22 cellular contexts compared by ENCODE assay signal in the genomic region with DNA sequence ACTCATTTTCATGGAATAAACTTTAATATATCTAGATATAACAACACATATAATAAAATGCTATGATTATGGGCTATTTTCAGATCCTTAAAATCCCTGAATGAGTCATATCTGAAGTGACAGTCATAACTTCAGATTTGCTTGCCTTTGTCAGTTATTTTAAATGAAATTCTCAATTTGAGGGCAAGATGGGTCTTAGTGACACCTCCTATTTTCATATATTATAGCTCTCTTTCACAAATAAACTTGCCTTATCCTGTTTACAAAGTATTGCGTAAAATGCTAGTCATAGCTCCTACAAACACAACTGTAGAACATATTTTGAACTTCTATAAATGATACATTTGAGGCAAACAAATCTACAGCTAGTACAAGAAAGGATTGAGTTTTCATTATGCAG. TPM values are rescaled to one million over a fixed set of nuclear protein-coding genes. Genes with fewer than 3 reads are reported as not detected.
DNase-seq lines count a peak whose midpoint lies in the region; ATAC-seq, FAIRE-seq and TF ChIP-seq lines count a peak whose summit lies in the region.
"Had no signal": no experiment of that assay in that cellular context is flagged by ENCODE, and none has a peak within 500 bp of the region (broad histone marks: within the 10 kb centered on the region; RNA-seq: fewer than 3 reads in every experiment).

No MANE protein-coding gene starts in this region.

- no peak overlapping the region for H3K4me3 Mint-ChIP-seq in activated CD4-positive, alpha-beta memory T cell treated with anti-CD3 and anti-CD28 coated beads for 36 hours
- no peak overlapping the region for H3K4me3 Mint-ChIP-seq in naive thymus-derived CD4-positive, alpha-beta T cell
- H3K4me3 Mint-ChIP-seq: CD8-positive, alpha-beta memory T cell; IgD-negative memory B cell had no signal

- H4K20me1 ChIP-seq in BLaER1 treated with 17β-estradiol and CSF1 and Interleukin-3, amounts not matched to agents 10 nM and 100 nM = no peaks in the 10 kb centered on the region
- H4K20me1 ChIP-seq in GM12878 (ENCODE audit: control insufficient read depth, insufficient read depth) = no peaks in the 10 kb centered on the region

- no peak overlapping the region for H3K4me3 ChIP-seq in BLaER1 treated with 17β-estradiol and CSF1 and Interleukin-3, amounts not matched to agents 10 nM and 100 nM
- no peak overlapping the region for H3K4me3 ChIP-seq in GM12878
- H3K4me3 ChIP-seq in epithelial cell of esophagus (ENCODE audit: low read length) = no peak overlapping the region
- no peak overlapping the region for H3K4me3 ChIP-seq in naive thymus-derived CD4-positive, alpha-beta T cell (ENCODE audit: low read length)
- H3K4me3 ChIP-seq: HAP-1 had no signal

- intact Hi-C loops in GM12878 (cut with micrococcal nuclease; ENCODE audit: unreplicated experiment) = no loop called here
- intact Hi-C loops in activated CD4-positive, alpha-beta memory T cell treated with anti-CD3 and anti-CD28 coated beads for 36 hours (cut with micrococcal nuclease) = loop anchor here (10.0 kb wide), 1 partner anchor 174 kb away; no protein-coding TSS in a partner anchor
- intact Hi-C loops in naive thymus-derived CD4-positive, alpha-beta T cell (cut with micrococcal nuclease) = no loop called here

- H2AFZ ChIP-seq in GM12878 (ENCODE audit: control insufficient read depth, low read depth, low read length) = no peak overlapping the region

- TF ChIP-seq POLR2A in GM12878 (IDR thresholded peaks at IDR 0.05; ENCODE audit: low read depth, low read length) = no peak

- no peaks in the 10 kb centered on the region for H3K79me2 ChIP-seq in GM12878 (ENCODE audit: control insufficient read depth, insufficient read depth, low read length)

- in situ Hi-C loops in GM12878 (cut with MboI) (no loop called here), GM13976 (cut with MboI; ENCODE audit: low sequenced_read_pairs, unreplicated experiment) (no loop called here)

- H3K9me3 ChIP-seq in BLaER1 treated with 17β-estradiol and CSF1 and Interleukin-3, amounts not matched to agents 10 nM and 100 nM (replicated peaks in 1 of 11) = peaks cover under 1 to 11% (median 7%) of the 10 kb centered on the region in 11 experiments; a peak in 21 of 22 replicates
- no peaks in the 10 kb centered on the region for H3K9me3 ChIP-seq in GM12878 (replicated peaks; ENCODE audit: control insufficient read depth, insufficient read depth, low read length)
- H3K9me3 ChIP-seq in naive thymus-derived CD4-positive, alpha-beta T cell (ENCODE audit: control insufficient read depth in 2 of 3, low read length in 3 of 3) = no peaks in the 10 kb centered on the region
- H3K9me3 ChIP-seq: HAP-1 had no signal

- CTCF ChIA-PET in GM12878 (lab: Yijun Ruan, JAX) = interaction anchor here (0.9 to 1.1 kb wide), 2 partner anchors 11 to 32 kb away, joined by 3 read pairs; no protein-coding TSS in a partner anchor
- CTCF ChIA-PET in activated CD4-positive, alpha-beta memory T cell treated with anti-CD3 and anti-CD28 coated beads for 36 hours (lab: Charles Lee) = no interaction called here
- CTCF ChIA-PET in naive thymus-derived CD4-positive, alpha-beta T cell (lab: Charles Lee) = no interaction called here

- H3K27me3 ChIP-seq in BLaER1 treated with 17β-estradiol and CSF1 and Interleukin-3, amounts not matched to agents 10 nM and 100 nM = peaks cover 0 to 14% (median 0%) of the 10 kb centered on the region in 11 experiments; a peak in 2 of 22 replicates
- peaks cover 0 to 6% of the 10 kb centered on the region in 2 experiments; a peak in 1 of 4 replicates for H3K27me3 ChIP-seq in GM12878 (replicated peaks in 1 of 2; ENCODE audit: control insufficient read depth in 2 of 2, insufficient read depth in 2 of 2, low read length in 1 of 2)
- no peaks in the 10 kb centered on the region for H3K27me3 ChIP-seq in naive thymus-derived CD4-positive, alpha-beta T cell (ENCODE audit: control insufficient read depth in 2 of 2, insufficient read depth in 2 of 2, low read length in 2 of 2)

- TF ChIP-seq CTCF in GM12878 (IDR thresholded peaks at IDR 0.05 in 2 of 3, conservative IDR thresholded peaks at IDR 0.05 in 1 of 3; ENCODE audit: control insufficient read depth in 2 of 3, extremely low read depth in 1 of 3, insufficient read depth in 1 of 3, low read depth in 3 of 3, low read length in 3 of 3) = no peak
- TF ChIP-seq CTCF in epithelial cell of esophagus (IDR thresholded peaks at IDR 0.05; ENCODE audit: insufficient read depth, low read depth, low read length, missing control alignments) = no peak
- TF ChIP-seq CTCF in GM13976 (IDR thresholded peaks at IDR 0.05; ENCODE audit: borderline replicate concordance, control extremely low read depth, extremely low read depth, insufficient read depth, missing control alignments) = no peak

- H3K36me3 ChIP-seq in BLaER1 treated with 17β-estradiol and CSF1 and Interleukin-3, amounts not matched to agents 10 nM and 100 nM = no peaks in the 10 kb centered on the region
- H3K36me3 ChIP-seq in GM12878 (ENCODE audit: control insufficient read depth in 2 of 2, insufficient read depth in 2 of 2, low read length in 1 of 2) = no peaks in the 10 kb centered on the region
- H3K36me3 ChIP-seq in naive thymus-derived CD4-positive, alpha-beta T cell (ENCODE audit: control insufficient read depth in 2 of 3, insufficient read depth in 3 of 3, low read length in 3 of 3) = no peaks in the 10 kb centered on the region
- H3K36me3 ChIP-seq: HAP-1 had no signal

- H3K27ac ChIP-seq in BLaER1 treated with 17β-estradiol and CSF1 and Interleukin-3, amounts not matched to agents 10 nM and 100 nM = no peak overlapping the region
- H3K27ac ChIP-seq in GM12878 (ENCODE audit: control insufficient read depth, insufficient read depth) = no peak overlapping the region
- H3K27ac ChIP-seq in naive thymus-derived CD4-positive, alpha-beta T cell (ENCODE audit: low read depth, low read length) = no peak overlapping the region

- ATAC-seq in GM12878 = no peak
- no peak for ATAC-seq in naive thymus-derived CD4-positive, alpha-beta T cell

- SMC1A ChIA-PET in GM12878 (lab: Charles Lee; ENCODE audit: uncharacterized antibody, unreplicated experiment) = no interaction called here

- BruUV-seq in GM12878 (replicated peaks; lab: Mats Ljungman, UMichigan) = no TSS peak

- 0% methylated on average over 1 of the region's 1 CpG for WGBS in GM12878 (ENCODE audit: insufficient coverage, insufficient replicate concordance, low lambda C conversion rate, missing lambda C conversion rate)

- no peaks in the 10 kb centered on the region for H3K4me1 Mint-ChIP-seq in activated CD4-positive, alpha-beta memory T cell treated with anti-CD3 and anti-CD28 coated beads for 36 hours (ENCODE audit: low read depth)
- H3K4me1 Mint-ChIP-seq in naive thymus-derived CD4-positive, alpha-beta T cell = peaks cover 0 to 3% (median 0%) of the 10 kb centered on the region in 7 donors
- H3K4me1 Mint-ChIP-seq: CD8-positive, alpha-beta memory T cell had no signal

- RAD21 ChIA-PET in GM12878 (lab: Charles Lee; ENCODE audit: unreplicated experiment) = no interaction called here

- H3K4me2 ChIP-seq in BLaER1 treated with 17β-estradiol and CSF1 and Interleukin-3, amounts not matched to agents 10 nM and 100 nM = peak overlapping the region in 6 of 11 experiments; percentile 18 to 91 (median 70); a peak in 11 of 22 replicates
- no peak overlapping the region for H3K4me2 ChIP-seq in GM12878 (ENCODE audit: control insufficient read depth, insufficient read depth)

- DNase-seq in HCEC 1CT (peak; percentile 53), GM12878 (ENCODE audit: low read depth, low spot score) (no peak), epithelial cell of esophagus (ENCODE audit: low read depth) (peak; percentile 53), GM13976 (ENCODE audit: low spot score) (no peak), AG08395 (ENCODE audit: low spot score) (no peak)
- no peak for DNase-seq in activated CD4-positive, alpha-beta memory T cell treated with anti-CD3 and anti-CD28 coated beads for 36 hours
- DNase-seq in naive thymus-derived CD4-positive, alpha-beta T cell = no peak
- DNase-seq: ACHN; AML-193; CD8-positive, alpha-beta memory T cell; COR-L47; DMS 273 treated with DMSO at 0.1 percent for 48 hours; Kasumi-1; KG1 had no signal

- TF ChIP-seq EP300 in GM12878 (IDR thresholded peaks at IDR 0.05; ENCODE audit: borderline replicate concordance in 1 of 2, control insufficient read depth in 1 of 2, low read depth in 2 of 2, low read length in 2 of 2) = no peak

- no peaks in the 10 kb centered on the region for H3K36me3 Mint-ChIP-seq in activated CD4-positive, alpha-beta memory T cell treated with anti-CD3 and anti-CD28 coated beads for 36 hours
- no peaks in the 10 kb centered on the region for H3K36me3 Mint-ChIP-seq in naive thymus-derived CD4-positive, alpha-beta T cell
- H3K36me3 Mint-ChIP-seq: CD8-positive, alpha-beta memory T cell; IgD-negative memory B cell had no signal

- H3K9me3 Mint-ChIP-seq in activated CD4-positive, alpha-beta memory T cell treated with anti-CD3 and anti-CD28 coated beads for 36 hours = no peaks in the 10 kb centered on the region
- peaks cover 0 to 11% (median 0%) of the 10 kb centered on the region in 11 donors for H3K9me3 Mint-ChIP-seq in naive thymus-derived CD4-positive, alpha-beta T cell
- H3K9me3 Mint-ChIP-seq: IgD-negative memory B cell had no signal

- no peak overlapping the region for H3K27ac Mint-ChIP-seq in activated CD4-positive, alpha-beta memory T cell treated with anti-CD3 and anti-CD28 coated beads for 36 hours
- no peak overlapping the region for H3K27ac Mint-ChIP-seq in naive thymus-derived CD4-positive, alpha-beta T cell
- H3K27ac Mint-ChIP-seq: CD14-positive monocyte; CD8-positive, alpha-beta memory T cell; IgD-negative memory B cell had no signal

- H3K9ac ChIP-seq in BLaER1 treated with 17β-estradiol and CSF1 and Interleukin-3, amounts not matched to agents 10 nM and 100 nM = no peak overlapping the region
- H3K9ac ChIP-seq in GM12878 (ENCODE audit: control insufficient read depth, insufficient read depth, low read length) = no peak overlapping the region

- no peak for TF ChIP-seq RAD21 in GM12878 (IDR thresholded peaks at IDR 0.05; ENCODE audit: insufficient read depth, low read depth, low read length)

- H3K4me1 ChIP-seq in BLaER1 treated with 17β-estradiol and CSF1 and Interleukin-3, amounts not matched to agents 10 nM and 100 nM = peaks cover 18 to 55% (median 35%) of the 10 kb centered on the region in 10 experiments
- H3K4me1 ChIP-seq in GM12878 (ENCODE audit: control insufficient read depth, insufficient read depth, low read length) = peaks cover 8% of the 10 kb centered on the region
- H3K4me1 ChIP-seq in naive thymus-derived CD4-positive, alpha-beta T cell (ENCODE audit: control insufficient read depth in 2 of 2, insufficient read depth in 2 of 2, low read length in 2 of 2) = no peaks in the 10 kb centered on the region

- no peak for FAIRE-seq in GM12878 (lab: Jason Lieb, UNC)
- FAIRE-seq: G401.6, GM12892, HTR-8/SVneo had no signal

- peaks cover 16% of the 10 kb centered on the region for H3K27me3 Mint-ChIP-seq in activated CD4-positive, alpha-beta memory T cell treated with anti-CD3 and anti-CD28 coated beads for 36 hours
- H3K27me3 Mint-ChIP-seq in naive thymus-derived CD4-positive, alpha-beta T cell = peaks cover 19 to 38% (median 27%) of the 10 kb centered on the region in 5 donors

- POLR2A ChIA-PET in GM12878 (lab: Charles Lee) = no interaction called here
- POLR2A ChIA-PET in activated CD4-positive, alpha-beta memory T cell treated with anti-CD3 and anti-CD28 coated beads for 36 hours (lab: Charles Lee) = no interaction called here
- POLR2A ChIA-PET in naive thymus-derived CD4-positive, alpha-beta T cell (lab: Charles Lee) = no interaction called here

RNA-seq across cellular contexts. Expression of gene THRB, which starts 6.2 kb away (rescaled TPM):
- not detected in 2 replicates for total RNA-seq in GM12878 (2013; cell fraction: nucleolus; rRNA removed)
- not detected in 2 replicates for total RNA-seq in GM12878 (2014; rRNA removed)
- not detected in 2 replicates for total RNA-seq in GM12878 (2014; rRNA removed; fragmentation: Illumina TruSeq; extraction: Trizol)
- total RNA-seq in GM12878 (2021) = 0.05 TPM in 1 of 2 replicates, not detected in the other
- not detected for polyA plus RNA-seq in GM12878 (2011; ENCODE audit: low read depth)
- not detected in 2 replicates for polyA plus RNA-seq in GM12878 (2011; rRNA removed)
- polyA plus RNA-seq in GM12878 (2011; cell fraction: cytosol; rRNA removed) = not detected in 2 replicates
- not detected in 2 replicates for polyA plus RNA-seq in GM12878 (2011; cell fraction: nucleus; rRNA removed)
- not detected in 2 replicates for polyA plus RNA-seq in GM12878 (2012)
- polyA plus RNA-seq in GM12878 (2014; fragmentation: Illumina TruSeq; extraction: Trizol) = not detected in 2 replicates
- not detected for polyA plus RNA-seq in GM12878 (2014; fragmentation: Nextera tagmentation; extraction: Ambion mirVana)
- not detected in 2 replicates for polyA plus RNA-seq in GM12878 (2014; rRNA removed)
- polyA plus RNA-seq in GM12878 (2016; fragmentation: Nextera tagmentation; extraction: Ambion mirVana) = not detected
- not detected in 2 replicates for polyA minus RNA-seq in GM12878 (2011; rRNA and poly(A)+ RNA removed)
- not detected in 2 replicates for polyA minus RNA-seq in GM12878 (2011; cell fraction: cytosol; rRNA and poly(A)+ RNA removed)
- not detected in 2 replicates for polyA minus RNA-seq in GM12878 (2011; cell fraction: nucleus; rRNA and poly(A)+ RNA removed)
- not detected for total RNA-seq in activated CD4-positive, alpha-beta memory T cell treated with anti-CD3 and anti-CD28 coated beads for 36 hours
- total RNA-seq in naive thymus-derived CD4-positive, alpha-beta T cell = 1 to 10 TPM in 1 of 5 experiments, under 1 TPM in 1, not detected in 3; 0.16 to 1.0 TPM
- polyA plus RNA-seq in naive thymus-derived CD4-positive, alpha-beta T cell = under 1 TPM in 1 of 2 donors, not detected in 1; 0.05 TPM
- total RNA-seq: A172; CD8-positive, alpha-beta memory T cell had no signal
- polyA plus RNA-seq: CD14-positive monocyte; CD8-positive, alpha-beta memory T cell had no signal

Comparison
In these comparisons a context has a peak if more than half of its experiments do, and no peak if none do; other contexts are left out.
1. DNase-seq: peak in HCEC 1CT (single experiment) and epithelial cell of esophagus (single experiment); none in GM12878 (single experiment), GM13976 (single experiment), activated CD4-positive, alpha-beta memory T cell treated with anti-CD3 and anti-CD28 coated beads for 36 hours (single experiment), AG08395 (single experiment) and naive thymus-derived CD4-positive, alpha-beta T cell (0 of 9).